Comparison of ENCODE assay signal across 38 cellular contexts in the genomic region with DNA sequence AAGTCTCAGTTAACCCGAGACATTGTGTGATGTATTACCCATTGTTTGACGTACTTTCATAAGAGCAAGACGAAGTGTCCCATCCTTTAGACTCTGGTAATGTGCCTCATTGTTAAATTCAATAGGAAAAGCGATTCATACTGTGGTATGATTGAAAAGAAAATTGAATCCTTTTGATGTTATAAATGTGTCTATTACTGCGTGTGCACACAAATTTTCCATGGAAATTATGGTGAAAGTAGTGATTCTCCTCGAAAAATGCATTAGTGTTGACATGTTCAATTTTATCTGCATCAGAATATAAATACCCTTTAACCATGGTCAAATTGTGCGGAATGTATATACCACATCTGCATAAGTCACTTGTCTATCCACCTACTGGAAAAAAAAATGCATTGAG.
"Had no signal": no experiment of that assay in that cellular context is flagged by ENCODE, and none has a peak within 500 bp of the region (broad histone marks: within the 10 kb centered on the region; RNA-seq: fewer than 3 reads in every experiment).

No MANE protein-coding gene starts in this region.

- H3K36me3 Mint-ChIP-seq: activated naive CD4-positive, alpha-beta T cell treated with anti-CD3 and anti-CD28 coated beads, Interleukin-2, amount 10 ng/mL, durations not matched to agents 7 days and 5 days; activated naive CD4-positive, alpha-beta T cell treated with anti-CD3 and anti-CD28 coated beads, Interleukin-2, amount 50 U/mL, for 24 hours; activated naive CD8-positive, alpha-beta T cell; activated naive CD8-positive, alpha-beta T cell treated with anti-CD3 and anti-CD28 coated beads for 36 hours; activated naive CD8-positive, alpha-beta T cell treated with anti-CD3 and anti-CD28 coated beads, Interleukin-2, amount 10 ng/mL, durations not matched to agents 7 days and 5 days; brain had no signal

- H3K4me3 ChIP-seq: adrenal gland, ascending aorta, body of pancreas, breast epithelium, cardiac muscle cell had no signal

- H3K9me3 Mint-ChIP-seq: activated naive CD4-positive, alpha-beta T cell treated with anti-CD3 and anti-CD28 coated beads for 36 hours; activated naive CD4-positive, alpha-beta T cell treated with anti-CD3 and anti-CD28 coated beads, Interleukin-2, amount 10 ng/mL, durations not matched to agents 7 days and 5 days; activated naive CD4-positive, alpha-beta T cell treated with anti-CD3 and anti-CD28 coated beads, Interleukin-2, amount 50 U/mL, for 24 hours; activated naive CD8-positive, alpha-beta T cell treated with anti-CD3 and anti-CD28 coated beads for 36 hours; activated naive CD8-positive, alpha-beta T cell treated with anti-CD3 and anti-CD28 coated beads, Interleukin-2, amount 10 ng/mL, durations not matched to agents 7 days and 5 days; activated T-cell treated with anti-CD3 and anti-CD28 coated beads, Interleukin-2, amount 50 U/mL, for 24 hours; activated T-cell treated with anti-CD3 and anti-CD28 coated beads, Interleukin-2, amount 50 U/mL, for 4 hours; activated T-helper 1 cell treated with anti-CD3 and anti-CD28 coated beads, Interleukin-12 subunit alpha, Interleukin-12 subunit beta, Interleukin-2, Interleukin-4 antibody, amounts not matched to agents 30 ng/mL and 10 ng/mL and 1 ng/mL, durations not matched to agents 14 hours and 24 hours and 36 hours; activated T-helper 17 cell treated with anti-CD3 and anti-CD28 coated beads, Interleukin-2, amount 50 U/mL, for 72 hours; activated T-helper 2 cell treated with anti-CD3 and anti-CD28 coated beads, Interferon-gamma antibody, Interleukin-2, Interleukin-4, amounts not matched to agents 10 μg/mL and 5 μg/mL and 100 μg/mL, durations not matched to agents 14 hours and 24 hours and 36 hours had no signal

- DNase-seq: activated effector memory CD4-positive, alpha-beta T cell treated with anti-CD3 and anti-CD28 coated beads, Interleukin-2, amount 50 U/mL, for 16 hours; activated effector memory CD4-positive, alpha-beta T cell treated with Interleukin-2 at 50 U/mL for 16 hours; activated gamma-delta T cell; activated gamma-delta T cell treated with Interleukin-2 at 50 U/mL for 16 hours; activated naive CD4-positive, alpha-beta T cell; activated naive CD4-positive, alpha-beta T cell treated with anti-CD3 and anti-CD28 coated beads for 36 hours; activated naive CD4-positive, alpha-beta T cell treated with anti-CD3 and anti-CD28 coated beads, Interleukin-2, amount 10 ng/mL, durations not matched to agents 7 days and 5 days; activated naive CD4-positive, alpha-beta T cell treated with anti-CD3 and anti-CD28 coated beads, Interleukin-2, amount 50 U/mL, for 16 hours; activated naive CD4-positive, alpha-beta T cell treated with Interleukin-2 at 50 U/mL for 16 hours; activated naive CD8-positive, alpha-beta T cell treated with anti-CD3 and anti-CD28 coated beads for 36 hours; activated naive CD8-positive, alpha-beta T cell treated with anti-CD3 and anti-CD28 coated beads, Interleukin-2, amount 10 ng/mL, durations not matched to agents 7 days and 5 days; activated naive CD8-positive, alpha-beta T cell treated with anti-CD3 and anti-CD28 coated beads, Interleukin-2, amount 50 U/mL, for 24 hours; activated T-cell treated with anti-CD3 and anti-CD28 coated beads, Interleukin-2, amount 50 U/mL, for 1 hour; activated T-cell treated with anti-CD3 and anti-CD28 coated beads, Interleukin-2, amount 50 U/mL, for 24 hours; activated T-cell treated with anti-CD3 and anti-CD28 coated beads, Interleukin-2, amount 50 U/mL, for 4 hours; activated T-cell treated with anti-CD3 and anti-CD28 coated beads, Interleukin-2, amount 50 U/mL, for 48 hours; activated T-cell treated with anti-CD3 and anti-CD28 coated beads, Interleukin-2, amount 50 U/mL, for 72 hours; adrenal gland; amniotic stem cell; amygdala; anterior cingulate cortex; aorta; body of pancreas; brain microvascular endothelial cell; caudate nucleus; central memory CD4-positive, alpha-beta T cell; cerebellar nuclear complex had no signal

- H3K36me3 ChIP-seq: adrenal gland, ascending aorta, brain microvascular endothelial cell, breast epithelium, cardiac muscle cell had no signal

- H3K9me3 ChIP-seq: adrenal gland, ascending aorta, body of pancreas, breast epithelium had no signal

- H3K27ac Mint-ChIP-seq: activated naive CD4-positive, alpha-beta T cell treated with anti-CD3 and anti-CD28 coated beads for 36 hours; activated naive CD4-positive, alpha-beta T cell treated with anti-CD3 and anti-CD28 coated beads, Interleukin-2, amount 10 ng/mL, durations not matched to agents 7 days and 5 days; activated naive CD4-positive, alpha-beta T cell treated with anti-CD3 and anti-CD28 coated beads, Interleukin-2, amount 50 U/mL, for 24 hours; activated naive CD4-positive, alpha-beta T cell treated with anti-CD3 and anti-CD28 coated beads, Interleukin-2, amount 50 U/mL, for 72 hours; activated naive CD8-positive, alpha-beta T cell; activated naive CD8-positive, alpha-beta T cell treated with anti-CD3 and anti-CD28 coated beads for 36 hours; activated naive CD8-positive, alpha-beta T cell treated with anti-CD3 and anti-CD28 coated beads, Interleukin-2, amount 10 ng/mL, durations not matched to agents 7 days and 5 days; activated naive CD8-positive, alpha-beta T cell treated with anti-CD3 and anti-CD28 coated beads, Interleukin-2, amount 50 U/mL, for 24 hours; activated T-cell treated with anti-CD3 and anti-CD28 coated beads, Interleukin-2, amount 50 U/mL, for 24 hours; activated T-cell treated with anti-CD3 and anti-CD28 coated beads, Interleukin-2, amount 50 U/mL, for 72 hours; activated T-helper 1 cell treated with anti-CD3 and anti-CD28 coated beads, Interleukin-12 subunit alpha, Interleukin-12 subunit beta, Interleukin-2, Interleukin-4 antibody, amounts not matched to agents 30 ng/mL and 10 ng/mL and 1 ng/mL, durations not matched to agents 14 hours and 24 hours and 36 hours; activated T-helper 17 cell treated with anti-CD3 and anti-CD28 coated beads, Interleukin-2, amount 50 U/mL, for 72 hours; activated T-helper 2 cell treated with anti-CD3 and anti-CD28 coated beads, Interferon-gamma antibody, Interleukin-2, Interleukin-4, amounts not matched to agents 10 μg/mL and 5 μg/mL and 100 μg/mL, durations not matched to agents 14 hours and 24 hours and 36 hours; brain had no signal

- H3K4me3 Mint-ChIP-seq: activated naive CD4-positive, alpha-beta T cell treated with anti-CD3 and anti-CD28 coated beads for 36 hours; activated naive CD4-positive, alpha-beta T cell treated with anti-CD3 and anti-CD28 coated beads, Interleukin-2, amount 10 ng/mL, durations not matched to agents 7 days and 5 days; activated naive CD4-positive, alpha-beta T cell treated with anti-CD3 and anti-CD28 coated beads, Interleukin-2, amount 50 U/mL, for 24 hours; activated naive CD8-positive, alpha-beta T cell; activated naive CD8-positive, alpha-beta T cell treated with anti-CD3 and anti-CD28 coated beads for 36 hours; activated naive CD8-positive, alpha-beta T cell treated with anti-CD3 and anti-CD28 coated beads, Interleukin-2, amount 10 ng/mL, durations not matched to agents 7 days and 5 days; activated naive CD8-positive, alpha-beta T cell treated with anti-CD3 and anti-CD28 coated beads, Interleukin-2, amount 50 U/mL, for 24 hours; activated T-cell treated with anti-CD3 and anti-CD28 coated beads, Interleukin-2, amount 50 U/mL, for 24 hours; activated T-cell treated with anti-CD3 and anti-CD28 coated beads, Interleukin-2, amount 50 U/mL, for 4 hours; activated T-cell treated with anti-CD3 and anti-CD28 coated beads, Interleukin-2, amount 50 U/mL, for 72 hours; activated T-helper 1 cell treated with anti-CD3 and anti-CD28 coated beads, Interleukin-12 subunit alpha, Interleukin-12 subunit beta, Interleukin-2, Interleukin-4 antibody, amounts not matched to agents 30 ng/mL and 10 ng/mL and 1 ng/mL, durations not matched to agents 14 hours and 24 hours and 36 hours; activated T-helper 17 cell treated with anti-CD3 and anti-CD28 coated beads, Interleukin-2, amount 50 U/mL, for 72 hours; brain; central memory CD8-positive, alpha-beta T cell had no signal

- H3K27me3 ChIP-seq: adrenal gland, ascending aorta, body of pancreas, brain microvascular endothelial cell, breast epithelium, cardiac muscle cell had no signal

- H3K4me1 Mint-ChIP-seq: activated naive CD4-positive, alpha-beta T cell treated with anti-CD3 and anti-CD28 coated beads, Interleukin-2, amount 10 ng/mL, durations not matched to agents 7 days and 5 days; activated naive CD4-positive, alpha-beta T cell treated with anti-CD3 and anti-CD28 coated beads, Interleukin-2, amount 50 U/mL, for 24 hours; activated naive CD8-positive, alpha-beta T cell treated with anti-CD3 and anti-CD28 coated beads for 36 hours; activated naive CD8-positive, alpha-beta T cell treated with anti-CD3 and anti-CD28 coated beads, Interleukin-2, amount 10 ng/mL, durations not matched to agents 7 days and 5 days; activated naive CD8-positive, alpha-beta T cell treated with anti-CD3 and anti-CD28 coated beads, Interleukin-2, amount 50 U/mL, for 24 hours; activated T-helper 17 cell treated with anti-CD3 and anti-CD28 coated beads, Interleukin-2, amount 50 U/mL, for 72 hours; central memory CD8-positive, alpha-beta T cell had no signal

- H3K27ac ChIP-seq: adrenal gland, ascending aorta, body of pancreas, brain microvascular endothelial cell, breast epithelium, cardiac muscle cell had no signal

- H3K27me3 Mint-ChIP-seq: activated naive CD4-positive, alpha-beta T cell treated with anti-CD3 and anti-CD28 coated beads, Interleukin-2, amount 10 ng/mL, durations not matched to agents 7 days and 5 days; activated naive CD4-positive, alpha-beta T cell treated with anti-CD3 and anti-CD28 coated beads, Interleukin-2, amount 50 U/mL, for 24 hours; activated naive CD8-positive, alpha-beta T cell; activated naive CD8-positive, alpha-beta T cell treated with anti-CD3 and anti-CD28 coated beads for 36 hours; activated naive CD8-positive, alpha-beta T cell treated with anti-CD3 and anti-CD28 coated beads, Interleukin-2, amount 10 ng/mL, durations not matched to agents 7 days and 5 days; activated naive CD8-positive, alpha-beta T cell treated with anti-CD3 and anti-CD28 coated beads, Interleukin-2, amount 50 U/mL, for 24 hours; activated T-cell treated with anti-CD3 and anti-CD28 coated beads, Interleukin-2, amount 50 U/mL, for 24 hours; activated T-helper 17 cell treated with anti-CD3 and anti-CD28 coated beads, Interleukin-2, amount 50 U/mL, for 72 hours; brain; central memory CD8-positive, alpha-beta T cell had no signal

- ATAC-seq: activated naive CD4-positive, alpha-beta T cell treated with anti-CD3 and anti-CD28 coated beads, Interleukin-2, amount 50 U/mL, for 72 hours; activated naive CD8-positive, alpha-beta T cell treated with anti-CD3 and anti-CD28 coated beads, Interleukin-2, amount 50 U/mL, for 24 hours; activated T-cell treated with anti-CD3 and anti-CD28 coated beads, Interleukin-2, amount 50 U/mL, for 4 hours; activated T-cell treated with anti-CD3 and anti-CD28 coated beads, Interleukin-2, amount 50 U/mL, for 72 hours; activated T-helper 17 cell treated with anti-CD3 and anti-CD28 coated beads, Interleukin-2, amount 50 U/mL, for 72 hours; body of pancreas had no signal
